8 cellular contexts compared by ENCODE assay signal in the genomic region with DNA sequence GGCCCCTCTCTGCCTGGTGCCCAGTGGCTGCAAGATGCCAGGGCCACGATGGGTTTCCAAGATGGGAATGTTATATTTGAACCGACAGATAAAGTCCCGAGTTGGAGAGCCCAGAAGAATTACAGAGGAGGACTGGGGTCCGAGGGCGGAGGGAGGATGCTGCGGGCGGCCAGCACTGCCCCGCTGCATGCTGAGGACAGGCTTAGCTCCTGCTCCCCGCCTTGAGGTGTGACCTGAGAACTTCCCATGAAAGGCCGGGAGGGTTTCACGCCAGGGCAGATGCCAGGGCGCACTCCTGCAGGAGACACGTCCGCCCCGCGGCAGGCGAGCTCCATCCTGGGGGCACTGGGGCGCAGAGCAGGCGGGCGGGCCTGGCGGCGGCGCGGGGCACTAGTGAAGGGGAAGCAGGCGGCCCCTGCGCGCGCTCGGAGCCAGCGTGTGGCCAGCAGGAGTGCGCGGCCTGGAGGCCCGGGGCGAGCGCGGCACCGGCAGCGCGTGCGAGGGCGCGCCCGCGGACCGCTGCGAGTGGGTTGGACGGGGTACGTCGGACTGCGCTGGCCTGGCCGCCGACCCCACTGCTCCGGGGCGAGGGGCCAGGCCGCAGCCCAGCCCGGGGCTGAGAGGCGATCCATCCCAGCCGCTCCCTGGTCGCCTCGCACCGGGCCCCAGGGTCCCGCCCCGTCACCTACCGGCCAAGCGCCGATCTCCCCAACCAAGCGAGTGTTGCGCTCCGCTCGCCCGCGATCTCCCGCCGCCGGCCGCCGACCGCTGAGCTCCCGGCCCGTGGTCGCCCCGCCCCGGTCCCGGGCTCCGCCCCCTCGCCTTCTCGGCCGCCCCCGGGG. TPM values are rescaled to one million over a fixed set of nuclear protein-coding genes. Genes with fewer than 3 reads are reported as not detected.
A peak's percentile ranks its signal among the peaks of the same experiment; 100 is the strongest.
DNase-seq lines count a peak whose midpoint lies in the region; ATAC-seq and TF ChIP-seq lines count a peak whose summit lies in the region.

A gene (minus strand): TSS at position 750 of the 842 bp plus-strand sequence. CDS start 26,275 bp downstream, outside the sequence.

- peaks cover 67% of the 10 kb centered on the region for H3K4me1 Mint-ChIP-seq in activated CD4-positive, alpha-beta T cell treated with anti-CD3 and anti-CD28 coated beads, Interleukin-2, amount 10 ng/mL, durations not matched to agents 24 days and 14 days

- peak within 1 kb of the TSS; percentile 90 for H3K4me3 Mint-ChIP-seq in activated CD4-positive, alpha-beta T cell treated with anti-CD3 and anti-CD28 coated beads, Interleukin-2, amount 10 ng/mL, durations not matched to agents 24 days and 14 days

- H3K27me3 ChIP-seq in left lung = no peaks in the 10 kb centered on the region

- no peaks in the 10 kb centered on the region for H3K9me3 Mint-ChIP-seq in activated CD4-positive, alpha-beta T cell treated with anti-CD3 and anti-CD28 coated beads, Interleukin-2, amount 10 ng/mL, durations not matched to agents 24 days and 14 days

- H3K27me3 Mint-ChIP-seq in activated CD4-positive, alpha-beta T cell treated with anti-CD3 and anti-CD28 coated beads, Interleukin-2, amount 10 ng/mL, durations not matched to agents 24 days and 14 days = peaks cover 3% of the 10 kb centered on the region

- intact Hi-C loops in activated CD4-positive, alpha-beta T cell treated with anti-CD3 and anti-CD28 coated beads, Interleukin-2, amount 10 ng/mL, durations not matched to agents 24 days and 14 days (cut with micrococcal nuclease) = loop anchor here (1.0 to 5.0 kb wide), 4 partner anchors 14 to 876 kb away; a partner anchor contains a TSS
- intact Hi-C loops in left lung (cut with DNase I) = no loop called here

- H3K27ac ChIP-seq in left lung = peak within 1 kb of the TSS; percentile 92 to 96

- peak; percentile 33 for ATAC-seq in left lung

- H3K9me3 ChIP-seq in left lung = no peaks in the 10 kb centered on the region

- peak within 1 kb of the TSS; percentile 83 for H3K4me3 ChIP-seq in HFF-Myc (replicated peaks; ENCODE audit: low read depth, low read length)
- H3K4me3 ChIP-seq in left lung = peak within 1 kb of the TSS; percentile 77 to 80

- no peak for DNase-seq in HFF-Myc (ENCODE audit: extremely low read depth, low read depth)
- peak; percentile 82 for DNase-seq in NCI-H146 (lab: John Stamatoyannopoulos, UW)
- peak; percentile 89 for DNase-seq in activated CD4-positive, alpha-beta T cell treated with anti-CD3 and anti-CD28 coated beads, Interleukin-2, amount 10 ng/mL, durations not matched to agents 24 days and 14 days
- peak; percentile 70 for DNase-seq in dedifferentiated amniotic fluid mesenchymal stem cell (ENCODE audit: extremely low spot score)
- DNase-seq in left lung = peak; percentile 78 to 95
- DNase-seq in stimulated activated CD8-positive, alpha-beta memory T cell treated with anti-CD3 and anti-CD28 coated beads, Interleukin-15, amount 100 ng/mL, for 1 hour (ENCODE audit: low read depth) = peak; percentile 23
- no peak for DNase-seq in putamen (ENCODE audit: low spot score)

- peaks cover 41 to 85% of the 10 kb centered on the region in 2 donors for H3K4me1 ChIP-seq in left lung

- H3K36me3 Mint-ChIP-seq in activated CD4-positive, alpha-beta T cell treated with anti-CD3 and anti-CD28 coated beads, Interleukin-2, amount 10 ng/mL, durations not matched to agents 24 days and 14 days (ENCODE audit: low read depth) = peaks cover 43% of the 10 kb centered on the region

- peak; percentile 30; the same call in 1 of the 3 replicates for TF ChIP-seq CTCF in GM12872 (IDR thresholded peaks at IDR 0.05; ENCODE audit: insufficient read depth, low read depth, low read length)
- no peak for TF ChIP-seq CTCF in HFF-Myc (IDR thresholded peaks at IDR 0.05; ENCODE audit: low read depth, low read length, missing control alignments)
- no peak for TF ChIP-seq CTCF in left lung (IDR thresholded peaks at IDR 0.05)

- no peaks in the 10 kb centered on the region for H3K36me3 ChIP-seq in left lung

- peak within 1 kb of the TSS; percentile 96 for H3K27ac Mint-ChIP-seq in activated CD4-positive, alpha-beta T cell treated with anti-CD3 and anti-CD28 coated beads, Interleukin-2, amount 10 ng/mL, durations not matched to agents 24 days and 14 days

RNA-seq across cellular contexts. Expression of the gene that starts here (rescaled TPM):
- 57.4 and 61.0 TPM in 2 replicates for total RNA-seq in activated CD4-positive, alpha-beta T cell treated with anti-CD3 and anti-CD28 coated beads, Interleukin-2, amount 10 ng/mL, durations not matched to agents 24 days and 14 days
- total RNA-seq in left lung = 10 to 100 TPM; 11.3 to 13.1 TPM

Comparison
In these comparisons a context has a peak if more than half of its experiments do, and no peak if none do; other contexts are left out.
1. DNase-seq: peak in NCI-H146 (single experiment), activated CD4-positive, alpha-beta T cell treated with anti-CD3 and anti-CD28 coated beads, Interleukin-2, amount 10 ng/mL, durations not matched to agents 24 days and 14 days (single experiment), dedifferentiated amniotic fluid mesenchymal stem cell (single experiment), left lung (2 of 2) and stimulated activated CD8-positive, alpha-beta memory T cell treated with anti-CD3 and anti-CD28 coated beads, Interleukin-15, amount 100 ng/mL, for 1 hour (single experiment); none in HFF-Myc (single experiment) and putamen (single experiment).